ENCODE assay signal across 22 cellular contexts in genomic region chr1:56522680-56523079, GRCh38. TPM values are rescaled to one million over a fixed set of nuclear protein-coding genes. Genes with fewer than 3 reads are reported as not detected.
DNase-seq lines count a peak whose midpoint lies in the region; ATAC-seq and TF ChIP-seq lines count a peak whose summit lies in the region.
"Had no signal": no experiment of that assay in that cellular context is flagged by ENCODE, and none has a peak within 500 bp of the region (broad histone marks: within the 10 kb centered on the region; RNA-seq: fewer than 3 reads in every experiment).

No MANE protein-coding gene starts in this region.

- no peak for TF ChIP-seq POLR2A in thyroid gland (IDR thresholded peaks at IDR 0.05)

- DNase-seq in NOMO-1 treated with DMSO at 0.1 percent for 48 hours (lab: John Stamatoyannopoulos, UW; ENCODE audit: unreplicated experiment), result peak; percentile 4
- no peak for DNase-seq in NOMO-1 treated with dmso at 0.1 percent for 144 hours (lab: John Stamatoyannopoulos, UW; ENCODE audit: unreplicated experiment)
- peak; percentile 36 to 84 for DNase-seq in dermis microvascular lymphatic vessel endothelial cell (ENCODE audit: low read depth in 2 of 2)
- DNase-seq in mucosa of descending colon, result peak in 1 of 3 donors; percentile 27
- peak; percentile 54 to 59 for DNase-seq in thyroid gland
- DNase-seq in tibial artery, result no peak
- DNase-seq in lower lobe of right lung, result no peak
- DNase-seq: activated B cell treated with CpG ODN at 0.5 μM for 24 hours; activated CD4-positive, alpha-beta T cell treated with anti-CD3 and anti-CD28 coated beads, Interleukin-2, amount 50 U/mL, for 4 hours; activated CD8-positive, alpha-beta memory T cell treated with anti-CD3 and anti-CD28 coated beads, Interleukin-2, amount 50 U/mL, for 4 hours; CD8-positive, alpha-beta T cell; DMS79; dorsolateral prefrontal cortex; glutamatergic neuron; MV-4-11; naive thymus-derived CD4-positive, alpha-beta T cell; NCI-H1694; NCI-H2227 treated with DMSO at 0.1 percent for 48 hours; NCI-H748 treated with DMSO at 0.1 percent for 48 hours; T1000 had no signal

- ATAC-seq in mucosa of descending colon, result peak; percentile 53
- ATAC-seq in SK-N-SH treated with all-trans-retinoic acid at 6 μM for 48 hours, result no peak
- ATAC-seq in lower lobe of right lung, result no peak
- ATAC-seq: CD8-positive, alpha-beta T cell; naive thymus-derived CD4-positive, alpha-beta T cell; sciatic nerve had no signal

- H3K36me3 ChIP-seq in mucosa of descending colon (ENCODE audit: low read depth), result no peaks in the 10 kb centered on the region
- peaks cover 23 to 55% of the 10 kb centered on the region in 2 donors for H3K36me3 ChIP-seq in thyroid gland
- H3K36me3 ChIP-seq in tibial artery, result peaks cover 52 to 65% (median 54%) of the 10 kb centered on the region in 3 donors
- peaks cover 25% of the 10 kb centered on the region for H3K36me3 ChIP-seq in lower lobe of right lung

- H3K27me3 ChIP-seq in thyroid gland (no peaks in the 10 kb centered on the region), tibial artery (no peaks in the 10 kb centered on the region), lower lobe of right lung (ENCODE audit: low read depth) (no peaks in the 10 kb centered on the region)
- H3K27me3 ChIP-seq: dorsolateral prefrontal cortex had no signal

- peaks cover 22% of the 10 kb centered on the region for H3K4me1 ChIP-seq in mucosa of descending colon (ENCODE audit: low read depth)
- H3K4me1 ChIP-seq in thyroid gland, result peaks cover 72 to 86% of the 10 kb centered on the region in 2 donors
- H3K4me1 ChIP-seq in tibial artery, result peaks cover 0 to 24% (median 14%) of the 10 kb centered on the region in 4 donors
- H3K4me1 ChIP-seq in lower lobe of right lung, result peaks cover 42% of the 10 kb centered on the region

- intact Hi-C loops in mucosa of descending colon (cut with DNase I, micrococcal nuclease), result no loop called here
- intact Hi-C loops in thyroid gland (cut with DNase I), result loop anchor here (10.0 kb wide), 1 partner anchor 52 kb away; the partner anchor contains the start of gene PLPP3
- intact Hi-C loops in tibial artery (cut with DNase I; ENCODE audit: low total_unique reads), result no loop called here
- intact Hi-C loops in lower lobe of right lung (cut with DNase I), result no loop called here

- H3K9me3 ChIP-seq in mucosa of descending colon (no peaks in the 10 kb centered on the region), thyroid gland (no peaks in the 10 kb centered on the region), tibial artery (no peaks in the 10 kb centered on the region), lower lobe of right lung (no peaks in the 10 kb centered on the region)

- H3K4me3 ChIP-seq in mucosa of descending colon (no peak overlapping the region), thyroid gland (replicated peaks in 1 of 3) (no peak overlapping the region), tibial artery (no peak overlapping the region), lower lobe of right lung (no peak overlapping the region)
- H3K4me3 ChIP-seq: dorsolateral prefrontal cortex had no signal

- WGBS in thyroid gland, 2 donors, result 29 to 36% methylated on average over 5 of the region's 5 CpGs

- TF ChIP-seq CTCF in mucosa of descending colon (IDR thresholded peaks at IDR 0.05) (no peak), thyroid gland (IDR thresholded peaks at IDR 0.05) (no peak), tibial artery (IDR thresholded peaks at IDR 0.05) (no peak), lower lobe of right lung (IDR thresholded peaks at IDR 0.05) (no peak)

- peak overlapping the region in 2 of 3 donors; percentile 10 to 37 for H3K27ac ChIP-seq in thyroid gland
- no peak overlapping the region for H3K27ac ChIP-seq in tibial artery
- no peak overlapping the region for H3K27ac ChIP-seq in lower lobe of right lung

TF ChIP-seq in SK-N-SH treated with all-trans-retinoic acid at 6 μM for 48 hours, 23 proteins besides CTCF, POLR2A, EP300 and RAD21:
- no peak for TF ChIP-seq ESRRG (CRISPR knock-in tag; IDR thresholded peaks at IDR 0.05)
- TF ChIP-seq ZNF565 (CRISPR knock-in tag; conservative IDR thresholded peaks at IDR 0.05; ENCODE audit: low read depth), result no peak
- no peak for TF ChIP-seq TCF4 (CRISPR knock-in tag; IDR thresholded peaks at IDR 0.05; ENCODE audit: borderline replicate concordance)
- TF ChIP-seq, protein P1, sequence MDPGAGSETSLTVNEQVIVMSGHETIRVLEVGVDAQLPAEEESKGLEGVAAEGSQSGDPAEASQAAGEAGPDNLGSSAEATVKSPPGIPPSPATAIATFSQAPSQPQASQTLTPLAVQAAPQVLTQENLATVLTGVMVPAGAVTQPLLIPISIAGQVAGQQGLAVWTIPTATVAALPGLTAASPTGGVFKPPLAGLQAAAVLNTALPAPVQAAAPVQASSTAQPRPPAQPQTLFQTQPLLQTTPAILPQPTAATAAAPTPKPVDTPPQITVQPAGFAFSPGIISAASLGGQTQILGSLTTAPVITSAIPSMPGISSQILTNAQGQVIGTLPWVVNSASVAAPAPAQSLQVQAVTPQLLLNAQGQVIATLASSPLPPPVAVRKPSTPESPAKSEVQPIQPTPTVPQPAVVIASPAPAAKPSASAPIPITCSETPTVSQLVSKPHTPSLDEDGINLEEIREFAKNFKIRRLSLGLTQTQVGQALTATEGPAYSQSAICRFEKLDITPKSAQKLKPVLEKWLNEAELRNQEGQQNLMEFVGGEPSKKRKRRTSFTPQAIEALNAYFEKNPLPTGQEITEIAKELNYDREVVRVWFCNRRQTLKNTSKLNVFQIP (CRISPR knock-in tag; IDR thresholded peaks at IDR 0.05; ENCODE audit: borderline replicate concordance, low read depth), result no peak
- TF ChIP-seq ZFP3 (CRISPR knock-in tag; IDR thresholded peaks at IDR 0.05), result no peak
- TF ChIP-seq, protein P2, sequence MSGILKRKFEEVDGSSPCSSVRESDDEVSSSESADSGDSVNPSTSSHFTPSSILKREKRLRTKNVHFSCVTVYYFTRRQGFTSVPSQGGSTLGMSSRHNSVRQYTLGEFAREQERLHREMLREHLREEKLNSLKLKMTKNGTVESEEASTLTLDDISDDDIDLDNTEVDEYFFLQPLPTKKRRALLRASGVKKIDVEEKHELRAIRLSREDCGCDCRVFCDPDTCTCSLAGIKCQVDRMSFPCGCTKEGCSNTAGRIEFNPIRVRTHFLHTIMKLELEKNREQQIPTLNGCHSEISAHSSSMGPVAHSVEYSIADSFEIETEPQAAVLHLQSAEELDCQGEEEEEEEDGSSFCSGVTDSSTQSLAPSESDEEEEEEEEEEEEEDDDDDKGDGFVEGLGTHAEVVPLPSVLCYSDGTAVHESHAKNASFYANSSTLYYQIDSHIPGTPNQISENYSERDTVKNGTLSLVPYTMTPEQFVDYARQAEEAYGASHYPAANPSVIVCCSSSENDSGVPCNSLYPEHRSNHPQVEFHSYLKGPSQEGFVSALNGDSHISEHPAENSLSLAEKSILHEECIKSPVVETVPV (CRISPR knock-in tag; IDR thresholded peaks at IDR 0.05), result no peak

RNA-seq across cellular contexts. Expression of gene PLPP3, which starts 56.7 kb away (rescaled TPM):
- total RNA-seq in dermis microvascular lymphatic vessel endothelial cell (22.6 and 59.7 TPM in 2 replicates), mucosa of descending colon (10 to 100 TPM; 25.3 to 80.5 (median 42.3) TPM), thyroid gland (100 to 1,000 TPM; 257 to 764 (median 675) TPM), lower lobe of right lung (106 TPM)
- total RNA-seq: CD8-positive, alpha-beta T cell had no signal

Comparison
In these comparisons a context has a peak if more than half of its experiments do, and no peak if none do; other contexts are left out.
1. DNase-seq: peak in NOMO-1 treated with DMSO at 0.1 percent for 48 hours (single experiment), dermis microvascular lymphatic vessel endothelial cell (2 of 2) and thyroid gland (2 of 2); none in NOMO-1 treated with dmso at 0.1 percent for 144 hours (single experiment), tibial artery (0 of 2) and lower lobe of right lung (single experiment).
2. H3K27ac ChIP-seq: peak in thyroid gland (2 of 3); none in tibial artery (0 of 2) and lower lobe of right lung (single experiment).